8 cellular contexts compared by ENCODE assay signal in genomic region chr1:159071970-159072582, GRCh38. TPM values are rescaled to one million over a fixed set of nuclear protein-coding genes. Genes with fewer than 3 reads are reported as not detected.
DNase-seq lines count a peak whose midpoint lies in the region; ATAC-seq, FAIRE-seq and TF ChIP-seq lines count a peak whose summit lies in the region.

No MANE protein-coding gene starts in this region.

- no peaks in the 10 kb centered on the region for H4K20me1 ChIP-seq in H1 (replicated peaks in 1 of 2; ENCODE audit: control insufficient read depth in 1 of 2, insufficient read depth in 2 of 2, low read length in 2 of 2)

- TF ChIP-seq RAD21 in H1 (IDR thresholded peaks at IDR 0.05 in 1 of 2, conservative IDR thresholded peaks at IDR 0.05 in 1 of 2; ENCODE audit: low read depth in 2 of 2, low read length in 2 of 2): peak; percentile 84 to 91

- H3K56ac ChIP-seq in H1 (replicated peaks; ENCODE audit: insufficient read length, low read depth, low read length): no peak overlapping the region

- H3K4me2 ChIP-seq in H1 (ENCODE audit: insufficient read depth in 1 of 2, low read depth in 2 of 2, low read length in 2 of 2): no peak overlapping the region
- no peak overlapping the region for H3K4me2 ChIP-seq in mesenchymal stem cell (ENCODE audit: low read length, poor library complexity, severe bottlenecking)

- H3K4me3 ChIP-seq in H1 (ENCODE audit: extremely low read depth in 1 of 4, insufficient read depth in 2 of 4, low read depth in 3 of 4, low read length in 4 of 4): no peak overlapping the region
- H3K4me3 ChIP-seq in mesenchymal stem cell (ENCODE audit: insufficient read depth in 1 of 2, low read depth in 1 of 2, low read length in 2 of 2): no peak overlapping the region

- H2AFZ ChIP-seq in H1 (ENCODE audit: low read length): no peak overlapping the region
- H2AFZ ChIP-seq in mesenchymal stem cell (ENCODE audit: low read depth, low read length): no peak overlapping the region

- H3K23ac ChIP-seq in H1 (ENCODE audit: insufficient read length) (no peak overlapping the region), mesenchymal stem cell (ENCODE audit: low read length in 2 of 2) (no peak overlapping the region)

- H3K18ac ChIP-seq in H1 (ENCODE audit: extremely low read depth, low read length): no peak overlapping the region
- no peak overlapping the region for H3K18ac ChIP-seq in mesenchymal stem cell (ENCODE audit: low read depth in 1 of 2, low read length in 2 of 2)

- no peaks in the 10 kb centered on the region for H3K9me3 ChIP-seq in H1 (ENCODE audit: insufficient read depth in 2 of 2, low read depth in 1 of 2, low read length in 1 of 2)
- H3K9me3 ChIP-seq in mesenchymal stem cell (ENCODE audit: control insufficient read depth, low read length): no peaks in the 10 kb centered on the region

- peak; percentile 52 for FAIRE-seq in H1 (lab: Jason Lieb, UNC)

- H3K27ac ChIP-seq in H1 (ENCODE audit: low read depth, low read length) (no peak overlapping the region), mesenchymal stem cell (ENCODE audit: low read length, poor library complexity, severe bottlenecking) (no peak overlapping the region)

- H3K4ac ChIP-seq in H1 (replicated peaks; ENCODE audit: insufficient read length, low read depth, low read length) (no peak overlapping the region), mesenchymal stem cell (ENCODE audit: low read depth in 1 of 2, low read length in 2 of 2) (no peak overlapping the region)

- TF ChIP-seq POLR2A in H1 (IDR thresholded peaks at IDR 0.05; ENCODE audit: control extremely low read depth in 1 of 2, low read depth in 2 of 2, low read length in 2 of 2): no peak

- CTCF ChIA-PET in H1 (lab: Charles Lee; ENCODE audit: partially characterized antibody): interaction anchor here (0.7 to 4.5 kb wide), 32 partner anchors 11 to 867 kb away, joined by 3 to 20 read pairs (median 4); partner anchors contain the start of gene OR10K1

- H3K79me1 ChIP-seq in H1 (ENCODE audit: low read depth, low read length) (no peaks in the 10 kb centered on the region), mesenchymal stem cell (replicated peaks; ENCODE audit: low read length, poor library complexity, severe bottlenecking) (no peaks in the 10 kb centered on the region)

- no peak for ATAC-seq in HG03025 (IDR thresholded peaks at IDR 0.05; ENCODE audit: low FRiP score, unreplicated experiment)
- ATAC-seq in GM18870 (IDR thresholded peaks at IDR 0.05; ENCODE audit: unreplicated experiment): no peak

- no peak overlapping the region for H2BK12ac ChIP-seq in H1 (ENCODE audit: low read depth, low read length)
- no peak overlapping the region for H2BK12ac ChIP-seq in mesenchymal stem cell (ENCODE audit: low read length in 2 of 2)

- H3K36me3 ChIP-seq in H1 (ENCODE audit: control insufficient read depth in 2 of 4, insufficient read depth in 4 of 4, low read length in 3 of 4): no peaks in the 10 kb centered on the region
- H3K36me3 ChIP-seq in mesenchymal stem cell (ENCODE audit: control insufficient read depth in 1 of 2, insufficient read depth in 2 of 2, low read depth in 1 of 2, low read length in 2 of 2): no peaks in the 10 kb centered on the region

- no peak overlapping the region for H4K5ac ChIP-seq in H1 (ENCODE audit: insufficient read length, low read depth, low read length)

- H2BK5ac ChIP-seq in H1 (ENCODE audit: low read depth, low read length) (no peak overlapping the region), mesenchymal stem cell (ENCODE audit: low read depth, low read length, poor library complexity, severe bottlenecking) (no peak overlapping the region)

- H2AK5ac ChIP-seq in H1 (ENCODE audit: low read depth, low read length) (no peak overlapping the region), mesenchymal stem cell (ENCODE audit: low read length, severe bottlenecking) (no peak overlapping the region)

- H2BK120ac ChIP-seq in H1 (replicated peaks; ENCODE audit: low read depth, low read length) (no peak overlapping the region), mesenchymal stem cell (ENCODE audit: low read depth, low read length) (no peak overlapping the region)

- H3K23me2 ChIP-seq in H1 (ENCODE audit: low read depth, low read length): no peaks in the 10 kb centered on the region

- no peak overlapping the region for H3K9ac ChIP-seq in H1 (replicated peaks in 1 of 4; ENCODE audit: extremely low read depth in 1 of 4, low read depth in 3 of 4, low read length in 3 of 4)
- H3K9ac ChIP-seq in mesenchymal stem cell (ENCODE audit: low read length): peak overlapping the region; percentile 53

- H3K4me1 ChIP-seq in H1 (replicated peaks in 1 of 4; ENCODE audit: control insufficient read depth in 3 of 4, insufficient read depth in 4 of 4, low read length in 3 of 4) (peaks cover 0 to 6% (median 0%) of the 10 kb centered on the region in 4 experiments; a peak in 1 of 7 replicates), mesenchymal stem cell (ENCODE audit: control insufficient read depth, insufficient read depth, low read depth, low read length) (no peaks in the 10 kb centered on the region)

- H2BK15ac ChIP-seq in H1 (ENCODE audit: low read length) (no peak overlapping the region), mesenchymal stem cell (ENCODE audit: low read depth, poor library complexity, severe bottlenecking) (no peak overlapping the region)

- H4K8ac ChIP-seq in H1 (ENCODE audit: extremely low read depth, insufficient read depth, low read length) (no peak overlapping the region), mesenchymal stem cell (ENCODE audit: low read length) (no peak overlapping the region)

- no peak overlapping the region for H3K14ac ChIP-seq in H1 (ENCODE audit: insufficient read length)
- H3K14ac ChIP-seq in mesenchymal stem cell (ENCODE audit: low read length in 2 of 2): no peak overlapping the region

- H4K91ac ChIP-seq in H1 (replicated peaks; ENCODE audit: insufficient read length, low read length) (no peak overlapping the region), mesenchymal stem cell (ENCODE audit: low read length) (no peak overlapping the region)

- H3K79me2 ChIP-seq in H1 (ENCODE audit: control insufficient read depth in 1 of 2, insufficient read depth in 2 of 2, low read length in 2 of 2): no peaks in the 10 kb centered on the region

- H3K27me3 ChIP-seq in H1 (replicated peaks in 1 of 4; ENCODE audit: control insufficient read depth in 3 of 4, extremely low read depth in 1 of 4, insufficient read depth in 3 of 4, low read length in 3 of 4) (no peaks in the 10 kb centered on the region), mesenchymal stem cell (ENCODE audit: control insufficient read depth in 1 of 2, insufficient read depth in 1 of 2, low read length in 2 of 2) (peaks cover 0 to 1% of the 10 kb centered on the region in 2 experiments)

- peak; percentile 34 for DNase-seq in DMS79 treated with DMSO at 0.1 percent for 48 hours (lab: John Stamatoyannopoulos, UW)
- DNase-seq in RPMI7951 (ENCODE audit: low read depth): peak; percentile 68
- no peak for DNase-seq in H1 (ENCODE audit: low read depth in 1 of 2, low spot score in 2 of 2)
- peak; percentile 74 for DNase-seq in mesenchymal stem cell
- DNase-seq in NK-92 (lab: John Stamatoyannopoulos, UW; ENCODE audit: unreplicated experiment): no peak

- no peak for TF ChIP-seq EP300 in H1 (IDR thresholded peaks at IDR 0.05; ENCODE audit: borderline replicate concordance in 1 of 2, low read depth in 2 of 2, low read length in 2 of 2)

- H2BK20ac ChIP-seq in H1 (ENCODE audit: low read length): no peak overlapping the region

- POLR2A ChIA-PET in H1 (lab: Charles Lee; ENCODE audit: partially characterized antibody): no interaction called here

- peak; percentile 69 for TF ChIP-seq CTCF in LNCAP (IDR thresholded peaks at IDR 0.05)
- TF ChIP-seq CTCF in H1 (IDR thresholded peaks at IDR 0.05; ENCODE audit: control extremely low read depth in 1 of 3, insufficient read depth in 1 of 3, low read depth in 1 of 3, low read length in 3 of 3): peak in 2 of 3 experiments; percentile 57 to 69; a peak in 2 of 4 replicates

TF ChIP-seq in H1, 55 proteins besides CTCF, POLR2A, EP300 and RAD21:
- TF ChIP-seq HDAC6 (IDR thresholded peaks at IDR 0.05; ENCODE audit: low read depth, low read length) (no peak), EZH2 (IDR thresholded peaks at IDR 0.05; ENCODE audit: low read depth, low read length, severe bottlenecking) (no peak), CHD1 (IDR thresholded peaks at IDR 0.05; ENCODE audit: low read depth, low read length) (no peak), MAX (IDR thresholded peaks at IDR 0.05) (no peak)
TF ChIP-seq in H1: peak in this region for 0.

RNA-seq across cellular contexts. Expression of gene AIM2, which starts 4.5 kb away (rescaled TPM):
- total RNA-seq in RPMI7951 (2014; rRNA removed; shearing (Covaris generic)): 13.9 and 15.5 TPM in 2 replicates
- total RNA-seq in H1 (2021; fragmentation: NEBNext Ultra II Directional; extraction: Animal tissue kit (Norgen Biotek cat#: 25700)): 1.7 and 2.1 TPM in 2 replicates
- polyA plus RNA-seq in H1 (2011; rRNA removed): 0.21 and 0.28 TPM in 2 replicates
- polyA plus RNA-seq in H1 (2011; cell fraction: cytosol; rRNA removed): 1.2 TPM
- 0.37 TPM for polyA plus RNA-seq in H1 (2011; cell fraction: nucleus; rRNA removed)
- 0.81 to 2.6 TPM (median 1.5 TPM) in 4 replicates for polyA plus RNA-seq in H1 (2012, experiment 1 of 2)
- polyA plus RNA-seq in H1 (2012, experiment 2 of 2): 0.18 TPM
- polyA plus RNA-seq in H1 (2013, experiment 1 of 2): 1.2 TPM
- 0.99 TPM for polyA plus RNA-seq in H1 (2013, experiment 2 of 2)
- 0.66 and 1.4 TPM in 2 replicates for polyA minus RNA-seq in H1 (2011; rRNA and poly(A)+ RNA removed)
- not detected for polyA minus RNA-seq in H1 (2011; cell fraction: cytosol; rRNA and poly(A)+ RNA removed)
- polyA minus RNA-seq in H1 (2011; cell fraction: nucleus; rRNA and poly(A)+ RNA removed): 2.5 TPM
- polyA plus RNA-seq in mesenchymal stem cell (2013, experiment 1 of 2): 0.08 TPM
- 0.18 TPM for polyA plus RNA-seq in mesenchymal stem cell (2013, experiment 2 of 2)

Comparison
In these comparisons a context has a peak if more than half of its experiments do, and no peak if none do; other contexts are left out.
1. DNase-seq: peak in DMS79 treated with DMSO at 0.1 percent for 48 hours (single experiment), RPMI7951 (single experiment) and mesenchymal stem cell (single experiment); none in H1 (0 of 2) and NK-92 (single experiment).